In the genomic region with DNA sequence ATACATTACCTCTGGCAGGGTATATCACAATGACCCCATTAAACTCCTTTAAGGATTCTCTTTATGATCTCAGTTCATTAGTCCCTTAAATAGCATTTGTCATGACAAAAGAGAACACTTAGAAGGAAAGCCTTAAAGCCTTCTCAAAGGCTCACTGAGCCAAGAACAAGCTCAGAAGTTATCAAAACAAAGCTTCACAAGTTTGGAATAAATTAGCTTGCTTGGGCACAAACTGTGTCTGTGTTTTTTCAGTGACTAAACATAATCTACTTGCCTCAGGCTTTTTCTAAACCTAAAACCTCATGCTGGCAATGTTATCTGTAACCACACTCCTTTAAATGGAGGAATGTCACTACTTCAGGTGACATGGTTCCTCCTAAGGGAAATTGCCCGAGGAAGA, we compare ENCODE assay signal across 1 cellular context.
TF ChIP-seq lines count a peak whose summit lies in the region.

No MANE protein-coding gene starts in this region.

TF ChIP-seq in SK-N-SH, 30 proteins besides CTCF, POLR2A, EP300 and RAD21:
- TF ChIP-seq YY1 (IDR thresholded peaks at IDR 0.05; ENCODE audit: low read depth) (no peak), FOSL2 (IDR thresholded peaks at IDR 0.05; ENCODE audit: borderline replicate concordance, low read depth) (no peak)
